In the genomic region with DNA sequence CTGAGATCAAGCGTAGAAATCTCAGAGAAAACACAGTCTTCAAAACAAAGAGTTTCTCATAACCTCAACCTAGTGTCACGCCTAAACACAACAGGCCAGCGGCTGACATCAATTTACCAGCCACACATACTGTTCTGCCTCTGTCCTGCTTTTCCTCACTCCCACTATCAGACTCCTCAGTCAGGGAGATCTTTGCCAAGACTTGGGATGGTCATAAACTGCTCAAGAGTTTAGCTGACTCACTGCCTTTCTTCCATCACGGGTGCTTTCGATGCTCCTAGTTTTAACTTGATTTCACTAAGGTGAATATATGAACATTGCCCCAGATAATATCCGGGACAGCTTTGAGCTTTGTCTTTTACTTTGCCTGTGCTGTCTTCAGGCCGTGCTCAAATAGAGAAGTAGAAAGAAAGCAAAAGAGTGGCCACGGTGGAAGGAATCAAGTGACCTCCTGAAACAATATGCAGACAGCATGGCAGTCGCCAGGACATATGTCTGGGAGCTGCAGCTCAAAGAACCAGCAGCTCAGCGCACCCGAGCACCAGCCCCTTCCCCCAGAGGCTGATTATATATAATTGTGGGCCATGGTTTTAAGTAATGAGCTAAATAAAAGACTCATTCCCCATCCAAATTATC, we compare ENCODE assay signal across 1 cellular context.
TF ChIP-seq lines count a peak whose summit lies in the region.

No MANE protein-coding gene starts in this region.

TF ChIP-seq in WTC11, 78 proteins besides CTCF, POLR2A, EP300 and RAD21 (continued from another document):
- TF ChIP-seq, protein P1, sequence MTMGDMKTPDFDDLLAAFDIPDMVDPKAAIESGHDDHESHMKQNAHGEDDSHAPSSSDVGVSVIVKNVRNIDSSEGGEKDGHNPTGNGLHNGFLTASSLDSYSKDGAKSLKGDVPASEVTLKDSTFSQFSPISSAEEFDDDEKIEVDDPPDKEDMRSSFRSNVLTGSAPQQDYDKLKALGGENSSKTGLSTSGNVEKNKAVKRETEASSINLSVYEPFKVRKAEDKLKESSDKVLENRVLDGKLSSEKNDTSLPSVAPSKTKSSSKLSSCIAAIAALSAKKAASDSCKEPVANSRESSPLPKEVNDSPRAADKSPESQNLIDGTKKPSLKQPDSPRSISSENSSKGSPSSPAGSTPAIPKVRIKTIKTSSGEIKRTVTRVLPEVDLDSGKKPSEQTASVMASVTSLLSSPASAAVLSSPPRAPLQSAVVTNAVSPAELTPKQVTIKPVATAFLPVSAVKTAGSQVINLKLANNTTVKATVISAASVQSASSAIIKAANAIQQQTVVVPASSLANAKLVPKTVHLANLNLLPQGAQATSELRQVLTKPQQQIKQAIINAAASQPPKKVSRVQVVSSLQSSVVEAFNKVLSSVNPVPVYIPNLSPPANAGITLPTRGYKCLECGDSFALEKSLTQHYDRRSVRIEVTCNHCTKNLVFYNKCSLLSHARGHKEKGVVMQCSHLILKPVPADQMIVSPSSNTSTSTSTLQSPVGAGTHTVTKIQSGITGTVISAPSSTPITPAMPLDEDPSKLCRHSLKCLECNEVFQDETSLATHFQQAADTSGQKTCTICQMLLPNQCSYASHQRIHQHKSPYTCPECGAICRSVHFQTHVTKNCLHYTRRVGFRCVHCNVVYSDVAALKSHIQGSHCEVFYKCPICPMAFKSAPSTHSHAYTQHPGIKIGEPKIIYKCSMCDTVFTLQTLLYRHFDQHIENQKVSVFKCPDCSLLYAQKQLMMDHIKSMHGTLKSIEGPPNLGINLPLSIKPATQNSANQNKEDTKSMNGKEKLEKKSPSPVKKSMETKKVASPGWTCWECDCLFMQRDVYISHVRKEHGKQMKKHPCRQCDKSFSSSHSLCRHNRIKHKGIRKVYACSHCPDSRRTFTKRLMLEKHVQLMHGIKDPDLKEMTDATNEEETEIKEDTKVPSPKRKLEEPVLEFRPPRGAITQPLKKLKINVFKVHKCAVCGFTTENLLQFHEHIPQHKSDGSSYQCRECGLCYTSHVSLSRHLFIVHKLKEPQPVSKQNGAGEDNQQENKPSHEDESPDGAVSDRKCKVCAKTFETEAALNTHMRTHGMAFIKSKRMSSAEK (CRISPR knock-in tag; IDR thresholded peaks at IDR 0.05; ENCODE audit: borderline replicate concordance): no peak
- TF ChIP-seq SOX15 (CRISPR knock-in tag; IDR thresholded peaks at IDR 0.05) (no peak), PRRX2 (CRISPR knock-in tag; IDR thresholded peaks at IDR 0.05) (no peak), MXD4 (CRISPR knock-in tag; IDR thresholded peaks at IDR 0.05; ENCODE audit: borderline replicate concordance) (no peak), MYBL2 (CRISPR knock-in tag; IDR thresholded peaks at IDR 0.05) (no peak), SMAD3 (CRISPR knock-in tag; IDR thresholded peaks at IDR 0.05; ENCODE audit: borderline replicate concordance) (no peak)
- TF ChIP-seq, protein P2, sequence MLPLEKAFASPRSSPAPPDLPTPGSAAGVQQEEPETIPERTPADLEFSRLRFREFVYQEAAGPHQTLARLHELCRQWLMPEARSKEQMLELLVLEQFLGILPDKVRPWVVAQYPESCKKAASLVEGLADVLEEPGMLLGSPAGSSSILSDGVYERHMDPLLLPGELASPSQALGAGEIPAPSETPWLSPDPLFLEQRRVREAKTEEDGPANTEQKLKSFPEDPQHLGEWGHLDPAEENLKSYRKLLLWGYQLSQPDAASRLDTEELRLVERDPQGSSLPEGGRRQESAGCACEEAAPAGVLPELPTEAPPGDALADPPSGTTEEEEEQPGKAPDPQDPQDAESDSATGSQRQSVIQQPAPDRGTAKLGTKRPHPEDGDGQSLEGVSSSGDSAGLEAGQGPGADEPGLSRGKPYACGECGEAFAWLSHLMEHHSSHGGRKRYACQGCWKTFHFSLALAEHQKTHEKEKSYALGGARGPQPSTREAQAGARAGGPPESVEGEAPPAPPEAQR (CRISPR knock-in tag; IDR thresholded peaks at IDR 0.05): no peak
- TF ChIP-seq, protein P3, sequence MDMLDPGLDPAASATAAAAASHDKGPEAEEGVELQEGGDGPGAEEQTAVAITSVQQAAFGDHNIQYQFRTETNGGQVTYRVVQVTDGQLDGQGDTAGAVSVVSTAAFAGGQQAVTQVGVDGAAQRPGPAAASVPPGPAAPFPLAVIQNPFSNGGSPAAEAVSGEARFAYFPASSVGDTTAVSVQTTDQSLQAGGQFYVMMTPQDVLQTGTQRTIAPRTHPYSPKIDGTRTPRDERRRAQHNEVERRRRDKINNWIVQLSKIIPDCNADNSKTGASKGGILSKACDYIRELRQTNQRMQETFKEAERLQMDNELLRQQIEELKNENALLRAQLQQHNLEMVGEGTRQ (CRISPR knock-in tag; IDR thresholded peaks at IDR 0.05): no peak
- TF ChIP-seq, protein P4, sequence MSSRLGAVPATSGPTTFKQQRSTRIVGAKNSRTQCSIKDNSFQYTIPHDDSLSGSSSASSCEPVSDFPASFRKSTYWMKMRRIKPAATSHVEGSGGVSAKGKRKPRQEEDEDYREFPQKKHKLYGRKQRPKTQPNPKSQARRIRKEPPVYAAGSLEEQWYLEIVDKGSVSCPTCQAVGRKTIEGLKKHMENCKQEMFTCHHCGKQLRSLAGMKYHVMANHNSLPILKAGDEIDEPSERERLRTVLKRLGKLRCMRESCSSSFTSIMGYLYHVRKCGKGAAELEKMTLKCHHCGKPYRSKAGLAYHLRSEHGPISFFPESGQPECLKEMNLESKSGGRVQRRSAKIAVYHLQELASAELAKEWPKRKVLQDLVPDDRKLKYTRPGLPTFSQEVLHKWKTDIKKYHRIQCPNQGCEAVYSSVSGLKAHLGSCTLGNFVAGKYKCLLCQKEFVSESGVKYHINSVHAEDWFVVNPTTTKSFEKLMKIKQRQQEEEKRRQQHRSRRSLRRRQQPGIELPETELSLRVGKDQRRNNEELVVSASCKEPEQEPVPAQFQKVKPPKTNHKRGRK (CRISPR knock-in tag; IDR thresholded peaks at IDR 0.05; ENCODE audit: borderline replicate concordance): no peak
